ENCODE assay signal across 2 cellular contexts in genomic region chr3:27378331-27378730, GRCh38.
TF ChIP-seq lines count a peak whose summit lies in the region.

No MANE protein-coding gene starts in this region.

TF ChIP-seq in HepG2, 621 proteins besides CTCF, POLR2A, EP300 and RAD21:
- TF ChIP-seq SMARCE1 (IDR thresholded peaks at IDR 0.05; ENCODE audit: borderline replicate concordance) (no peak), HDAC1 (CRISPR knock-in tag; IDR thresholded peaks at IDR 0.05) (no peak), ELF4 (CRISPR knock-in tag; IDR thresholded peaks at IDR 0.05; ENCODE audit: borderline replicate concordance) (no peak), AHR (CRISPR knock-in tag; IDR thresholded peaks at IDR 0.05) (no peak), SOX13 (IDR thresholded peaks at IDR 0.05) (no peak), SOX13 (CRISPR knock-in tag; conservative IDR thresholded peaks at IDR 0.05 in 1 of 2, IDR thresholded peaks at IDR 0.05 in 1 of 2) (peak in 1 of 2 experiments; percentile 12; a peak in 1 of 4 replicates), SNRNP70 (IDR thresholded peaks at IDR 0.05; ENCODE audit: low read depth, low read length) (no peak), ARNT (IDR thresholded peaks at IDR 0.05) (no peak)
- TF ChIP-seq, protein P1, sequence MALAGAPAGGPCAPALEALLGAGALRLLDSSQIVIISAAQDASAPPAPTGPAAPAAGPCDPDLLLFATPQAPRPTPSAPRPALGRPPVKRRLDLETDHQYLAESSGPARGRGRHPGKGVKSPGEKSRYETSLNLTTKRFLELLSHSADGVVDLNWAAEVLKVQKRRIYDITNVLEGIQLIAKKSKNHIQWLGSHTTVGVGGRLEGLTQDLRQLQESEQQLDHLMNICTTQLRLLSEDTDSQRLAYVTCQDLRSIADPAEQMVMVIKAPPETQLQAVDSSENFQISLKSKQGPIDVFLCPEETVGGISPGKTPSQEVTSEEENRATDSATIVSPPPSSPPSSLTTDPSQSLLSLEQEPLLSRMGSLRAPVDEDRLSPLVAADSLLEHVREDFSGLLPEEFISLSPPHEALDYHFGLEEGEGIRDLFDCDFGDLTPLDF (CRISPR knock-in tag; IDR thresholded peaks at IDR 0.05), result no peak
TF ChIP-seq in HepG2: peak in this region for 1.

TF ChIP-seq in SK-N-SH, 30 proteins besides CTCF, POLR2A, EP300 and RAD21:
- TF ChIP-seq YY1 (IDR thresholded peaks at IDR 0.05; ENCODE audit: low read depth), result no peak
- TF ChIP-seq EZH2phosphoT487 (IDR thresholded peaks at IDR 0.05; ENCODE audit: borderline replicate concordance, low read depth), result no peak
- TF ChIP-seq CHD2 (IDR thresholded peaks at IDR 0.05; ENCODE audit: low read length, partially characterized antibody), result no peak
- no peak for TF ChIP-seq FOXM1 (IDR thresholded peaks at IDR 0.05; ENCODE audit: low read depth)
- TF ChIP-seq MXI1 (IDR thresholded peaks at IDR 0.05; ENCODE audit: low read depth, low read length), result no peak
